1 cellular context compared by ENCODE assay signal in genomic region chr16:2471653-2472487, GRCh38.
A peak's percentile ranks its signal among the peaks of the same experiment; 100 is the strongest.
TF ChIP-seq lines count a peak whose summit lies in the region.

No MANE protein-coding gene starts in this region.

TF ChIP-seq in GM12878, 131 proteins besides CTCF, POLR2A, EP300 and RAD21:
- TF ChIP-seq TBL1XR1 (IDR thresholded peaks at IDR 0.05; ENCODE audit: low read depth, low read length) (no peak), KDM1A (IDR thresholded peaks at IDR 0.05; ENCODE audit: borderline replicate concordance) (no peak), MYC (IDR thresholded peaks at IDR 0.05; ENCODE audit: insufficient read depth, insufficient read length, insufficient replicate concordance, low read length, severe bottlenecking) (no peak), ZNF687 (IDR thresholded peaks at IDR 0.05) (0 out of 2 replicates have a peak, but pooled peaks have one; percentile 20), SKIL (IDR thresholded peaks at IDR 0.05; ENCODE audit: low read depth, poor library complexity, severe bottlenecking) (no peak), USF1 (IDR thresholded peaks at IDR 0.05; ENCODE audit: borderline replicate concordance, extremely low read length, insufficient read depth, low read depth, low read length) (no peak), IKZF1 (conservative IDR thresholded peaks at IDR 0.05) (0 out of 2 replicates have a peak, but pooled peaks have one; percentile 41), SREBF2 (IDR thresholded peaks at IDR 0.05; ENCODE audit: low read length) (no peak), CHD4 (IDR thresholded peaks at IDR 0.05) (no peak), POLR2AphosphoS5 (IDR thresholded peaks at IDR 0.05; ENCODE audit: low read length) (no peak), FOS (IDR thresholded peaks at IDR 0.05; ENCODE audit: borderline replicate concordance, extremely low read depth, insufficient read length) (no peak), BACH1 (IDR thresholded peaks at IDR 0.05; ENCODE audit: borderline replicate concordance) (no peak), BHLHE40 (IDR thresholded peaks at IDR 0.05; ENCODE audit: borderline replicate concordance in 1 of 2, low read depth in 2 of 2, low read length in 1 of 2) (peak in 1 of 2 experiments; percentile 88; a peak in 2 of 4 replicates), CREM (IDR thresholded peaks at IDR 0.05; ENCODE audit: low read depth) (no peak), POLR2AphosphoS2 (IDR thresholded peaks at IDR 0.05; ENCODE audit: low read depth, low read length) (no peak), ZSCAN29 (IDR thresholded peaks at IDR 0.05) (no peak), MXI1 (IDR thresholded peaks at IDR 0.05; ENCODE audit: low read depth, low read length) (no peak), SMC3 (IDR thresholded peaks at IDR 0.05; ENCODE audit: borderline replicate concordance, low read length) (no peak), EGR1 (IDR thresholded peaks at IDR 0.05; ENCODE audit: borderline replicate concordance in 1 of 2, low read depth in 2 of 2, low read length in 2 of 2) (no peak), ATF3 (IDR thresholded peaks at IDR 0.05; ENCODE audit: borderline replicate concordance, extremely low read depth, low read depth, low read length) (no peak), IKZF2 (IDR thresholded peaks at IDR 0.05) (no peak), TARDBP (IDR thresholded peaks at IDR 0.05; ENCODE audit: borderline replicate concordance) (no peak)
